Comparison of ENCODE assay signal across 8 cellular contexts in genomic region chr22:22463855-22464540, GRCh38. TPM values are rescaled to one million over a fixed set of nuclear protein-coding genes. Genes with fewer than 3 reads are reported as not detected.
DNase-seq lines count a peak whose midpoint lies in the region; ATAC-seq, FAIRE-seq and TF ChIP-seq lines count a peak whose summit lies in the region.

No MANE protein-coding gene starts in this region.

- peak; percentile 1 for DNase-seq in NK-92 treated with Interleukin-12 subunit alpha and Interleukin-12 subunit beta, amount 100 ng/mL, for 24 hours (lab: John Stamatoyannopoulos, UW)
- DNase-seq in NK-92 (lab: John Stamatoyannopoulos, UW; ENCODE audit: unreplicated experiment) (no peak), NCI-H1092 (lab: John Stamatoyannopoulos, UW) (peak; percentile 44), UCSD-AML1 (lab: John Stamatoyannopoulos, UW; ENCODE audit: unreplicated experiment) (peak; percentile 21), T47D (ENCODE audit: low read depth in 1 of 2, low spot score in 1 of 2) (peak; percentile 37 to 75), keratinocyte (ENCODE audit: low read depth, low spot score) (no peak)
- peak; percentile 55 to 59 for DNase-seq in stimulated activated CD4-positive, alpha-beta T cell treated with anti-CD3 and anti-CD28 coated beads, Interleukin-2, amount 100 ng/mL, for 48 hours

- H3K9me1 ChIP-seq in keratinocyte (ENCODE audit: control insufficient read depth, extremely low read depth, insufficient read depth, low read length), result no peaks in the 10 kb centered on the region

- peak; percentile 42 to 69 (median 58) for TF ChIP-seq CTCF in keratinocyte (optimal IDR thresholded peaks at IDR 0.05 in 1 of 3, IDR thresholded peaks at IDR 0.05 in 1 of 3, conservative IDR thresholded peaks at IDR 0.05 in 1 of 3; ENCODE audit: extremely low read depth in 1 of 3, insufficient read depth in 2 of 3, low read length in 3 of 3)

- no peak overlapping the region for H3K4me3 ChIP-seq in keratinocyte (ENCODE audit: control insufficient read depth in 2 of 3, extremely low read depth in 1 of 3, insufficient read depth in 2 of 3, low read depth in 1 of 3, low read length in 3 of 3)

- in situ Hi-C loops in T47D (cut with HindIII; ENCODE audit: low pct_unique_long_range_greater_than_20kb, low sequenced_read_pairs), result no loop called here

- peaks cover 5% of the 10 kb centered on the region for H3K9me3 ChIP-seq in keratinocyte (ENCODE audit: control insufficient read depth, low read depth, low read length)

- no peak overlapping the region for H2AFZ ChIP-seq in keratinocyte (ENCODE audit: control insufficient read depth, low read length)

- H3K4me1 ChIP-seq in keratinocyte (ENCODE audit: control insufficient read depth, extremely low read depth, insufficient read depth, low read length), result no peaks in the 10 kb centered on the region

- no peaks in the 10 kb centered on the region for H3K27me3 ChIP-seq in keratinocyte (ENCODE audit: control insufficient read depth, extremely low read depth, insufficient read depth, low read length)

- no peaks in the 10 kb centered on the region for H4K20me1 ChIP-seq in keratinocyte (ENCODE audit: control insufficient read depth, extremely low read depth, insufficient read depth, low read length)

- H3K36me3 ChIP-seq in keratinocyte (ENCODE audit: control insufficient read depth in 2 of 2, extremely low read depth in 1 of 2, insufficient read depth in 2 of 2, low read length in 2 of 2), result no peaks in the 10 kb centered on the region

- no peaks in the 10 kb centered on the region for H3K79me2 ChIP-seq in keratinocyte (ENCODE audit: control insufficient read depth, insufficient read depth, low read length)

- ATAC-seq in HG02840 (IDR thresholded peaks at IDR 0.05; ENCODE audit: low FRiP score, unreplicated experiment), result no peak

- FAIRE-seq in keratinocyte (lab: Jason Lieb, UNC), result peak; percentile 56

- dilution Hi-C loops in keratinocyte (cut with MboI; ENCODE audit: extremely low pct_ligation_motif_present, low sequenced_read_pairs), result no loop called here

- no peak overlapping the region for H3K9ac ChIP-seq in keratinocyte (ENCODE audit: control insufficient read depth, extremely low read depth, insufficient read depth, low read length)

- H3K4me2 ChIP-seq in keratinocyte (ENCODE audit: control insufficient read depth, extremely low read depth, insufficient read depth, low read depth, low read length), result no peak overlapping the region

- no peak overlapping the region for H3K27ac ChIP-seq in keratinocyte (ENCODE audit: control insufficient read depth, insufficient read depth, low read length)

RNA-seq across cellular contexts. Expression of gene ZNF280B, which starts 44.5 kb away (rescaled TPM):
- 0.01 to 0.04 TPM in 2 of 3 replicates, not detected in the other for polyA plus RNA-seq in keratinocyte
- polyA plus RNA-seq in keratinocyte (2011; ENCODE audit: low read depth), result not detected
- 0.01 and 0.02 TPM in 2 replicates for polyA plus RNA-seq in keratinocyte (2011; cell fraction: cytosol; rRNA removed)
- 0.01 TPM in 1 of 2 replicates, not detected in the other for polyA plus RNA-seq in keratinocyte (2011; cell fraction: nucleus; rRNA removed)
- polyA plus RNA-seq in keratinocyte (2012; ENCODE audit: low replicate concordance), result 0.02 TPM in 1 of 2 replicates, not detected in the other
- polyA minus RNA-seq in keratinocyte, result not detected in 3 replicates
- polyA minus RNA-seq in keratinocyte (2011; cell fraction: cytosol; rRNA and poly(A)+ RNA removed), result not detected
- polyA minus RNA-seq in keratinocyte (2011; cell fraction: nucleus; rRNA and poly(A)+ RNA removed), result not detected in 2 replicates

RNA-seq across cellular contexts. Expression of gene ZNF280A, which starts 56.1 kb away (rescaled TPM):
- not detected in 3 replicates for polyA plus RNA-seq in keratinocyte
- polyA plus RNA-seq in keratinocyte (2011; ENCODE audit: low read depth), result not detected
- polyA plus RNA-seq in keratinocyte (2011; cell fraction: cytosol; rRNA removed), result not detected in 2 replicates
- not detected in 2 replicates for polyA plus RNA-seq in keratinocyte (2011; cell fraction: nucleus; rRNA removed)
- not detected in 2 replicates for polyA plus RNA-seq in keratinocyte (2012; ENCODE audit: low replicate concordance)
- polyA minus RNA-seq in keratinocyte, result not detected in 3 replicates
- polyA minus RNA-seq in keratinocyte (2011; cell fraction: cytosol; rRNA and poly(A)+ RNA removed), result not detected
- polyA minus RNA-seq in keratinocyte (2011; cell fraction: nucleus; rRNA and poly(A)+ RNA removed), result not detected in 2 replicates

Comparison
In these comparisons a context has a peak if more than half of its experiments do, and no peak if none do; other contexts are left out.
1. DNase-seq: peak in NK-92 treated with Interleukin-12 subunit alpha and Interleukin-12 subunit beta, amount 100 ng/mL, for 24 hours (single experiment), NCI-H1092 (single experiment), UCSD-AML1 (single experiment), T47D (2 of 2) and stimulated activated CD4-positive, alpha-beta T cell treated with anti-CD3 and anti-CD28 coated beads, Interleukin-2, amount 100 ng/mL, for 48 hours (2 of 2); none in NK-92 (single experiment) and keratinocyte (single experiment).